8 cellular contexts compared by ENCODE assay signal in the genomic region with DNA sequence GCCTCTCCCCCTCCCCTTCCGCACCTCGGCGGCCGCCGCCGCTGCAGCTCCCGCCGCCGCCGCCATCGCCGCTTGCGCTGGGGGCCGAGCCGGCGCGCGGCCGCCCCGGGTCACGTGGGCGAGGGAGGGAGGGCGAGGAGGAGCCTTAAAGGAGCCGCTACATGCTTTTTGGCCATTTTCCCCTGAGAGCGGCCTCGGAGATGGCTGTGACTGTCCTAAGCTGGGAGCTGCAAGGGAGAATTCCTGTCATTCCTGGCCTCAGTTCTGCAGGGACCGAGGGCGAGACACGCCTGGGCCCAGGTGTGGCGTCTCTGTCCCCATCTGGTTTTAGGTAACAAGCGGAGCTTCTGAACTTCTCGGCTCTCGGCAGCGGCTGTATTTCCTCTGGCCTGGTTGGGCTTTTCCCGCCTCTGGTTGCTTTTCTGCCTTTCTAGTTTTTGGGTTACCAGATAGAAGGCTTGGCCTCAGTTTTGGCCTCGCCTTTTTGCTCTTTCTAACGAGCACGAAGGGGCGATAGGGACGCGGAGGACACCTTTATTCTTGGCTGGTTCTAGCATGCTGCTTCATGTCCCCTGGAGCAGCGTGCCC. TPM values are rescaled to one million over a fixed set of nuclear protein-coding genes. Genes with fewer than 3 reads are reported as not detected.
DNase-seq lines count a peak whose midpoint lies in the region; ATAC-seq and TF ChIP-seq lines count a peak whose summit lies in the region.

A gene (minus strand): TSS at position 87 of the 588 bp plus-strand sequence. CDS start 21 bp downstream, at position 66.

- DNase-seq in BE2C (peak; percentile 91), HuH-7.5 (ENCODE audit: low spot score) (peak; percentile 77), OCI-M2 (lab: John Stamatoyannopoulos, UW; ENCODE audit: unreplicated experiment) (peak; percentile 58), activated T-cell treated with anti-CD3 and anti-CD28 coated beads for 4 hours (peak; percentile 76), epithelial cell of prostate (ENCODE audit: low read depth, low spot score) (no peak), mucosa of gallbladder (ENCODE audit: low spot score) (peak; percentile 84)
- DNase-seq in stimulated activated CD8-positive, alpha-beta memory T cell treated with anti-CD3 and anti-CD28 coated beads, Interleukin-4, amount 100 ng/mL, for 24 hours (ENCODE audit: low read depth), result peak; percentile 83

- ATAC-seq in GM19395 (IDR thresholded peaks at IDR 0.05; ENCODE audit: unreplicated experiment), result peak; percentile 61

- no peaks in the 10 kb centered on the region for H3K27me3 ChIP-seq in BE2C

- H3K27ac ChIP-seq in epithelial cell of prostate, result peak within 1 kb of the TSS; percentile 71

- peaks cover 2% of the 10 kb centered on the region; the same call in 1 of the 2 replicates for H3K4me1 ChIP-seq in BE2C

- TF ChIP-seq CTCF in BE2C (IDR thresholded peaks at IDR 0.05; ENCODE audit: low read depth, low read length), result no peak

- peak within 1 kb of the TSS; percentile 99 for H3K4me3 ChIP-seq in BE2C (ENCODE audit: low read depth, low read length)

- no peaks in the 10 kb centered on the region for H3K9me3 ChIP-seq in BE2C

- peaks cover 30% of the 10 kb centered on the region for H3K36me3 ChIP-seq in BE2C

RNA-seq across cellular contexts. Expression of the gene that starts here (rescaled TPM):
- 122 TPM for polyA plus RNA-seq in BE2C (2012; ENCODE audit: insufficient read depth, insufficient read length, low read depth)
- 63.4 TPM for total RNA-seq in mucosa of gallbladder
